Comparison of ENCODE assay signal across 8 cellular contexts in the genomic region with DNA sequence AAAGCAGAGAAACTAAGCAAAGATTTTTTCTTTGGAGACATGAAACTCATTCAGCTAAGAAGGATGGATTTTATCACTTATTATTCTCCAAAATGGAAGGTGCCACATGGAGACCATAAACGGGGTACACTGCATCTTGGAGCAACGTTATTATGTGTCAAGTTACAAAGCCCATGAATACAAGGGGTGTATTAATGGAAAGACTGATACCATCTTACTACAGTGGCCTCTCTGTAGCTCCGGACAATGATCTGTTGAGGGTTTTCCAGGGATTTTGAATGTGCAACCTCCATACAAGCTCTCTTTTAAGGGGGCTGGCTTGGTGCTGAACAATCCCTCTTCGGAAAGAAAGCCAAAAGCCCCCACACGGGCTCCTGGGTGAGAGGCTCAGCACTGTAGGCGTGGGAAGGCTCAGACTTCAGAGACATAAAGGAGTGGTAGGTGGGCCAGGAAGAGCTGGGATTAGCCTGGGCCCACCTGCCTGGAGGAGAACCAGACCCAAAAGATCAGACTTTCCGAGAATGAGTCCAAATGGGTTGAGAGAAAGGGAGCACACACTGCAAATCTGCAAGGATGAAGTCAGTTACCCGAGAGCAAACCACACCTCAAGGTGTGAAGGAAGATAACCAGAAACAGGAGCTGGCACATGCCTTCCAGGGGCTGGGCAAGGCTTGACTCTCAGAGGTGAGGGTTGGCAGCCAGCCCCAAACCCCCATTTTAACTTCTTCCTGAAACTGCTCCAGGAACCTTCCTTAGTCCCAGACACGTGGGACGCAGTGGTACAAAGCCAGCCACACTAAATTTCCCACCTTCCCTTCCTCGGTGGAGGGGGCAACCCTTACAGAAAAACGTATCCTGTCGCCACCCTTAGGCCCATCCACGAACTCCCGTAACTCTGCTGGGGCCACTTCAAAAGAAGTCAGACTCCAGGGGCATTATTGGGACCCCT. TPM values are rescaled to one million over a fixed set of nuclear protein-coding genes. Genes with fewer than 3 reads are reported as not detected.
A peak's percentile ranks its signal among the peaks of the same experiment; 100 is the strongest.
DNase-seq lines count a peak whose midpoint lies in the region; ATAC-seq and TF ChIP-seq lines count a peak whose summit lies in the region.

No MANE protein-coding gene starts in this region.

- in situ Hi-C loops in gastrocnemius medialis (cut with MboI; ENCODE audit: low sequenced_read_pairs in 4 of 4) = no loop called here

- TF ChIP-seq CTCF in HFFc6 (IDR thresholded peaks at IDR 0.05) (no peak), activated B cell treated with CpG ODN at 0.5 μM for 24 hours (IDR thresholded peaks at IDR 0.05) (no peak), gastrocnemius medialis (IDR thresholded peaks at IDR 0.05 in 4 of 5, conservative IDR thresholded peaks at IDR 0.05 in 1 of 5) (no peak)

- no peak for TF ChIP-seq POLR2A in gastrocnemius medialis (IDR thresholded peaks at IDR 0.05)

- H3K9me3 ChIP-seq in gastrocnemius medialis = no peaks in the 10 kb centered on the region

- DNase-seq in HFFc6 (no peak), activated B cell treated with CpG ODN at 0.5 μM for 24 hours (no peak), left cardiac atrium (no peak), gastrocnemius medialis (no peak), GM03348 (ENCODE audit: low spot score) (no peak), NCI-H748 (lab: John Stamatoyannopoulos, UW; ENCODE audit: unreplicated experiment) (no peak)

- H3K4me1 Mint-ChIP-seq in HFFc6 (ENCODE audit: low read depth) = peaks cover 80% of the 10 kb centered on the region
- H3K4me1 Mint-ChIP-seq in activated B cell treated with CpG ODN at 0.5 μM for 24 hours = peaks cover 96% of the 10 kb centered on the region

- H3K36me3 Mint-ChIP-seq in HFFc6 (ENCODE audit: low read depth) = peaks cover 6% of the 10 kb centered on the region
- peaks cover 27% of the 10 kb centered on the region for H3K36me3 Mint-ChIP-seq in activated B cell treated with CpG ODN at 0.5 μM for 24 hours (ENCODE audit: low read depth)

- CTCF ChIA-PET in activated B cell treated with CpG ODN at 0.5 μM for 24 hours (lab: Charles Lee) = interaction anchor here (0.8 to 2.2 kb wide), 3 partner anchors 13 to 100 kb away, joined by 3 to 9 read pairs (median 6); no protein-coding TSS in a partner anchor

- POLR2A ChIA-PET in activated B cell treated with CpG ODN at 0.5 μM for 24 hours (lab: Charles Lee) = interaction anchor here (0.5 to 6.7 kb wide), 17 partner anchors 9 to 639 kb away, joined by 3 to 47 read pairs (median 4); partner anchors contain the start of gene RILPL1

- H3K27me3 Mint-ChIP-seq in HFFc6 (ENCODE audit: insufficient read depth) (peaks cover 4% of the 10 kb centered on the region), activated B cell treated with CpG ODN at 0.5 μM for 24 hours (no peaks in the 10 kb centered on the region)

- peak overlapping the region; percentile 92 for H3K27ac Mint-ChIP-seq in HFFc6
- H3K27ac Mint-ChIP-seq in activated B cell treated with CpG ODN at 0.5 μM for 24 hours = peak overlapping the region; percentile 92

- H3K27me3 ChIP-seq in gastrocnemius medialis = no peaks in the 10 kb centered on the region

- peak overlapping the region; percentile 96 for H3K4me3 Mint-ChIP-seq in HFFc6
- peak overlapping the region; percentile 97 for H3K4me3 Mint-ChIP-seq in activated B cell treated with CpG ODN at 0.5 μM for 24 hours

- peak overlapping the region; percentile 82 to 96 (median 94) for H3K4me3 ChIP-seq in gastrocnemius medialis

- peaks cover 40 to 52% of the 10 kb centered on the region in 2 donors for H3K4me1 ChIP-seq in gastrocnemius medialis

- peak overlapping the region; percentile 79 to 85 (median 84) for H3K27ac ChIP-seq in gastrocnemius medialis

- intact Hi-C loops in activated B cell treated with CpG ODN at 0.5 μM for 24 hours (cut with micrococcal nuclease) (loop anchor here (1.0 to 10.0 kb wide), 5 partner anchors 7 to 490 kb away; no protein-coding TSS in a partner anchor), left cardiac atrium (cut with DNase I) (loop anchor here in 1 of 2 donors (2.0 kb wide), 1 partner anchor 58 kb away; no protein-coding TSS in a partner anchor), gastrocnemius medialis (cut with DNase I; ENCODE audit: low total_unique reads) (no loop called here)

- no peaks in the 10 kb centered on the region for H3K36me3 ChIP-seq in gastrocnemius medialis

- H3K9me3 Mint-ChIP-seq in HFFc6 (peaks cover 6% of the 10 kb centered on the region), activated B cell treated with CpG ODN at 0.5 μM for 24 hours (no peaks in the 10 kb centered on the region)

- ATAC-seq in activated B cell treated with CpG ODN at 0.5 μM for 24 hours (ENCODE audit: low read depth) (no peak), left cardiac atrium (peak; percentile 11 to 18), gastrocnemius medialis (no peak), GM18907 (IDR thresholded peaks at IDR 0.05; ENCODE audit: unreplicated experiment) (no peak), HG03135 (IDR thresholded peaks at IDR 0.05; ENCODE audit: unreplicated experiment) (no peak)

RNA-seq across cellular contexts. Expression of gene VPS37B, which starts 1.5 kb away (rescaled TPM):
- total RNA-seq in HFFc6 (2021; fragmentation: NEBNext Ultra II Directional; extraction: Animal tissue kit (Norgen Biotek cat#: 25700)) = 10 to 100 TPM; 26.4 to 33.1 (median 28.1) TPM
- total RNA-seq in activated B cell treated with CpG ODN at 0.5 μM for 24 hours (51.4 and 54.1 TPM in 2 replicates), left cardiac atrium (10 to 100 TPM; 20.5 to 22.7 TPM), gastrocnemius medialis (1 to 10 TPM; 4.8 to 8.2 (median 7.6) TPM)

RNA-seq across cellular contexts. Expression of gene HIP1R, which starts 59.2 kb away (rescaled TPM):
- 1 to 10 TPM; 6.7 to 9.8 (median 8.4) TPM for total RNA-seq in HFFc6 (2021; fragmentation: NEBNext Ultra II Directional; extraction: Animal tissue kit (Norgen Biotek cat#: 25700))
- total RNA-seq in activated B cell treated with CpG ODN at 0.5 μM for 24 hours (132 and 154 TPM in 2 replicates), left cardiac atrium (10 to 100 TPM; 24.9 to 38.9 TPM), gastrocnemius medialis (10 to 100 TPM in 3 of 4 donors, 1 to 10 TPM in 1; 9.3 to 14.8 (median 14.5) TPM)

Comparison
In these comparisons a context has a peak if more than half of its experiments do, and no peak if none do; other contexts are left out.
1. ATAC-seq: peak in left cardiac atrium (2 of 2); none in activated B cell treated with CpG ODN at 0.5 μM for 24 hours (single experiment), gastrocnemius medialis (0 of 2), GM18907 (single experiment) and HG03135 (single experiment).